ENCODE assay signal across 8 cellular contexts in the genomic region with DNA sequence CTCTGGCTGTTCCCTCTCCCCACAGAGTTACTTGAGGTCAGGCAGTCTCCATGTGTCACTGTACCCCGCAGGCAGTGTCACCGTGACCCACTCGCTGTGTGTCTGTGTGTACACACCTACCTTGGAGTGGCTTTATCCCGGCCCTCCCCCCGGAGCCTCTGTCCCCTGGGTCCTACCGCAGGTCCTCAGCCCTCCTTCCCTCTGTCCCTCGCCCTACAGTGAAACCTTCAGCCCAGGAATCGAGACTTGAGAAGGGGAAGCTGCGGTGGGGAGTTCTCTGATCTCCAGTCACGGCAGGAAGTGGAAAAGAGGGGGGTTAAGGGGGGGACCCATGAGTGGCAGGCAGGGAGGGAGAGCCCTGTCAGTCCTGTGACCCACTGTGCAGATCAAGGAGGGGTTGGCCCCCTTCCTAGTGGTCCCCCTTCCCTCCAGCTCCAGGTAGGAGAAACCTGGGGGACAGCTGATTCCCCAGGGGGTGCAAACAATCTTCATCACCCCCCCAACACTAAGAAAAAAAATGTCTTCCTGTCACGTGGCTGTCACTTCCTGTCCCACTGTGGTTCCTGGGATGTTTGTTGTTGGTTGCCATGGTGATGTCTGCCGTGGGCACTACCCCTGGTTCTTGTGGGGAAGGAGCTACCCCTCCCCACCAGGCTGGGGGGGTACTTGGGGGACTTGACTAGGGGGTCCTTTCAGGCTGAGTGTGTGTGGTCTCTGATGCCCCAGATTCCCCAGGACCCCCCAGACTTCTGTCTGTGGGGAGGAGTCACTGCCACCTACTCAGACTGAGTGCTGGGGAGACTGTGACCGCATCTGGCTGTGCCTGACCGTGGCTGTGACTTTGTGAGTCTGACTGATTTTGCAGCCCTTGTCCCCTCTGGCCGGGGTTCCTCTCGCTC. TPM values are rescaled to one million over a fixed set of nuclear protein-coding genes. Genes with fewer than 3 reads are reported as not detected.
DNase-seq lines count a peak whose midpoint lies in the region; ATAC-seq and TF ChIP-seq lines count a peak whose summit lies in the region.

No MANE protein-coding gene starts in this region.

- TF ChIP-seq CTCF in glutamatergic neuron (IDR thresholded peaks at IDR 0.05; ENCODE audit: partially characterized antibody, unreplicated experiment) (no peak), vagina (IDR thresholded peaks at IDR 0.05) (no peak)

- peaks cover 2% of the 10 kb centered on the region for H3K9me3 Mint-ChIP-seq in glutamatergic neuron (ENCODE audit: unreplicated experiment)

- ATAC-seq in HG03135 (IDR thresholded peaks at IDR 0.05; ENCODE audit: unreplicated experiment): peak; percentile 41

- peak overlapping the region; percentile 10 for H3K4me3 Mint-ChIP-seq in glutamatergic neuron (ENCODE audit: unreplicated experiment)

- no peaks in the 10 kb centered on the region for H3K36me3 ChIP-seq in vagina

- in situ Hi-C loops in SK-MEL-5 (cut with HindIII; ENCODE audit: low pct_unique_long_range_greater_than_20kb, low sequenced_read_pairs): no loop called here

- no peaks in the 10 kb centered on the region for H3K9me3 ChIP-seq in vagina

- H3K4me1 Mint-ChIP-seq in glutamatergic neuron (ENCODE audit: low read depth, unreplicated experiment): peaks cover 35% of the 10 kb centered on the region

- no peaks in the 10 kb centered on the region for H3K36me3 Mint-ChIP-seq in glutamatergic neuron (ENCODE audit: unreplicated experiment)

- peaks cover 94% of the 10 kb centered on the region for H3K4me1 ChIP-seq in vagina

- peaks cover 7% of the 10 kb centered on the region for H3K27me3 Mint-ChIP-seq in glutamatergic neuron (ENCODE audit: unreplicated experiment)

- H3K27ac Mint-ChIP-seq in glutamatergic neuron (ENCODE audit: unreplicated experiment): no peak overlapping the region

- peak overlapping the region; percentile 96 for H3K27ac ChIP-seq in vagina

- no peak for TF ChIP-seq POLR2A in vagina (IDR thresholded peaks at IDR 0.05)

- peak; percentile 29 for DNase-seq in NCI-H510A treated with DMSO at 0.1 percent for 48 hours (lab: John Stamatoyannopoulos, UW)
- DNase-seq in NCI-H510A (lab: John Stamatoyannopoulos, UW): no peak
- peak; percentile 62 for DNase-seq in SK-MEL-5 (ENCODE audit: low read depth, low spot score)
- DNase-seq in activated naive CD4-positive, alpha-beta T cell treated with Interleukin-2 at 50 U/mL for 16 hours: peak; percentile 84
- DNase-seq in glutamatergic neuron: no peak
- DNase-seq in retina: peak; percentile 75
- DNase-seq in vagina (ENCODE audit: extremely low spot score in 2 of 2): no peak

- intact Hi-C loops in vagina (cut with DNase I): no loop called here

- peak overlapping the region; percentile 80 to 86 for H3K4me3 ChIP-seq in vagina

- no peaks in the 10 kb centered on the region for H3K27me3 ChIP-seq in vagina

RNA-seq across cellular contexts. Expression of gene RARA, which starts 13.7 kb away (rescaled TPM):
- 7.6 and 9.0 TPM in 2 replicates for total RNA-seq in SK-MEL-5 (2014; rRNA removed; shearing (Covaris generic))
- polyA plus RNA-seq in SK-MEL-5 (2015; cell fraction: cytosol; rRNA removed): 25.5 and 26.4 TPM in 2 replicates
- polyA plus RNA-seq in SK-MEL-5 (2015; cell fraction: nucleus; rRNA removed): 10.9 and 16.4 TPM in 2 replicates
- total RNA-seq in glutamatergic neuron (ENCODE audit: unreplicated experiment): 26.2 TPM
- 58.9 TPM for total RNA-seq in vagina

RNA-seq across cellular contexts. Expression of gene CDC6, which starts 35.0 kb away (rescaled TPM):
- 54.7 TPM in 2 replicates for total RNA-seq in SK-MEL-5 (2014; rRNA removed; shearing (Covaris generic))
- polyA plus RNA-seq in SK-MEL-5 (2015; cell fraction: cytosol; rRNA removed): 47.1 and 54.0 TPM in 2 replicates
- polyA plus RNA-seq in SK-MEL-5 (2015; cell fraction: nucleus; rRNA removed): 47.8 and 53.1 TPM in 2 replicates
- total RNA-seq in glutamatergic neuron (ENCODE audit: unreplicated experiment) (4.7 TPM), vagina (3.7 TPM)

RNA-seq across cellular contexts. Expression of gene GJD3, which starts 41.9 kb away (rescaled TPM):
- not detected in 2 replicates for total RNA-seq in SK-MEL-5 (2014; rRNA removed; shearing (Covaris generic))
- 0.18 TPM in 1 of 2 replicates, not detected in the other for polyA plus RNA-seq in SK-MEL-5 (2015; cell fraction: cytosol; rRNA removed)
- not detected in 2 replicates for polyA plus RNA-seq in SK-MEL-5 (2015; cell fraction: nucleus; rRNA removed)
- total RNA-seq in glutamatergic neuron (ENCODE audit: unreplicated experiment) (not detected), vagina (12.0 TPM)

Comparison
In these comparisons a context has a peak if more than half of its experiments do, and no peak if none do; other contexts are left out.
1. DNase-seq: peak in NCI-H510A treated with DMSO at 0.1 percent for 48 hours (single experiment), SK-MEL-5 (single experiment), activated naive CD4-positive, alpha-beta T cell treated with Interleukin-2 at 50 U/mL for 16 hours (single experiment) and retina (single experiment); none in NCI-H510A (single experiment), glutamatergic neuron (single experiment) and vagina (0 of 2).
2. RNA of gene GJD3, which starts 41.9 kb away (total RNA-seq): 12.0 TPM in vagina (single experiment); not detected in SK-MEL-5 and not detected in glutamatergic neuron (single experiment); every median in the first group is over 10 times any median in the second.